8 cellular contexts compared by ENCODE assay signal in the genomic region with DNA sequence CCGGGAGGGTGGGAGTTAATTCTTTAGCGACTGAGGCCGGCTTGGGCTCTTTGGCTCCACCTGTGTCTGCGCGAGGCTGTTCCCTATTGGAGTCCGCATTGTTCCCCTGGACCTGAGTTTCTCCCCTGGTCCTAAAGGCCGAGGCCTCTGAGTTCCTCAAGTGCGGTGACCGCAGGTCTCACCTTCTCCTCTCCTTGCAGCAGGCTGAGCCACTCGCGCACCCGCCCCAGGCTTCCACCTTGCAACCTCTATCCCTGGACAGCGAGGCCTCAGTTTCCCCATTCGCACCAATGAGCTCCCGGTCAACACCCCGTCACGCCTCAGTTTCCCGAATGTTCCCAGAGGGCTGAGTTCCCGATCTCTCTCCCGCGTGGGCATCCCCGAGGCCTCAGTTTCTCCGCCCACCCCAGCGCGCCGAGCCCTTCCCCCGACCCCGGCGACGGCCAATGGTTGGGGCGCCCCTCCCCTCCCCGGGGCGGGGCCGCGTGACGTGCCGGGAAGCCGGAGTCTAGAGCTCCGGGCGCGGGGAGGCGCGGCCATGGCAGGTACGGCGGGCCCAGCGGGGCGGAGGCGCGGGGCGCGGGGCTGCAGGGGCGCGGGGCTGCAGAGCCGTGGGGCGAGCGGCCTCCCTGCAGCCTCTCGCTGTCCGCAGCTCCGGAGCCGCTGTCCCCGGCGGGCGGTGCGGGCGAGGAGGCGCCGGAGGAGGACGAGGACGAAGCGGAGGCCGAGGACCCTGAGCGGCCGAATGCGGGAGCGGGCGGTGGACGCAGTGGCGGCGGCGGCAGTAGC. TPM values are rescaled to one million over a fixed set of nuclear protein-coding genes. Genes with fewer than 3 reads are reported as not detected.
DNase-seq lines count a peak whose midpoint lies in the region; ATAC-seq and TF ChIP-seq lines count a peak whose summit lies in the region.

A gene with protein sequence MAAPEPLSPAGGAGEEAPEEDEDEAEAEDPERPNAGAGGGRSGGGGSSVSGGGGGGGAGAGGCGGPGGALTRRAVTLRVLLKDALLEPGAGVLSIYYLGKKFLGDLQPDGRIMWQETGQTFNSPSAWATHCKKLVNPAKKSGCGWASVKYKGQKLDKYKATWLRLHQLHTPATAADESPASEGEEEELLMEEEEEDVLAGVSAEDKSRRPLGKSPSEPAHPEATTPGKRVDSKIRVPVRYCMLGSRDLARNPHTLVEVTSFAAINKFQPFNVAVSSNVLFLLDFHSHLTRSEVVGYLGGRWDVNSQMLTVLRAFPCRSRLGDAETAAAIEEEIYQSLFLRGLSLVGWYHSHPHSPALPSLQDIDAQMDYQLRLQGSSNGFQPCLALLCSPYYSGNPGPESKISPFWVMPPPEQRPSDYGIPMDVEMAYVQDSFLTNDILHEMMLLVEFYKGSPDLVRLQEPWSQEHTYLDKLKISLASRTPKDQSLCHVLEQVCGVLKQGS (plus strand): TSS at position 507 of the 789 bp plus-strand sequence. CDS start 32 bp downstream, at position 539.

- POLR2A ChIA-PET in HEK293 (lab: Yijun Ruan, JAX), result interaction anchor here (0.6 to 3.2 kb wide), 39 partner anchors 9 to 1867 kb away, joined by 3 to 29 read pairs (median 5); partner anchors contain the start of genes CHAF1A, FSD1, GADD45B and HDGFL2

- CTCF ChIA-PET in HEK293 (lab: Yijun Ruan, JAX), result interaction anchor here (0.7 to 3.9 kb wide), 5 partner anchors 9 to 76 kb away, joined by 3 to 44 read pairs (median 9); no protein-coding TSS in a partner anchor

- H3K27me3 ChIP-seq in GM06990 (replicated peaks; ENCODE audit: control insufficient read depth, insufficient read depth, low read length), result no peaks in the 10 kb centered on the region
- H3K27me3 ChIP-seq in upper lobe of left lung, result no peaks in the 10 kb centered on the region

- 2% methylated on average over 8 to 32 of the region's 80 CpGs for WGBS in upper lobe of left lung, 2 donors

- ATAC-seq in upper lobe of left lung (ENCODE audit: low FRiP score in 2 of 2), result peak; percentile 92 to 94

- H3K9me3 ChIP-seq in HEK293 (ENCODE audit: control insufficient read depth, insufficient read depth, low read depth, low read length) (no peaks in the 10 kb centered on the region), upper lobe of left lung (no peaks in the 10 kb centered on the region)

- peak in 1 of 4 donors; percentile 18 for TF ChIP-seq EP300 in upper lobe of left lung (IDR thresholded peaks at IDR 0.05)

- H3K36me3 ChIP-seq in GM06990 (ENCODE audit: control insufficient read depth, insufficient read depth, low read length), result no peaks in the 10 kb centered on the region; the same call in none of the 2 replicates
- peaks cover 5 to 17% of the 10 kb centered on the region in 2 experiments; a peak in 2 of 3 replicates for H3K36me3 ChIP-seq in HEK293 (ENCODE audit: control insufficient read depth in 2 of 2, insufficient read depth in 1 of 2, low read length in 2 of 2)
- peaks cover 0 to 5% (median 0%) of the 10 kb centered on the region in 4 donors for H3K36me3 ChIP-seq in upper lobe of left lung

- intact Hi-C loops in cardiac septum (cut with DNase I), result loop anchor here (5.0 kb wide), 1 partner anchor 59 kb away; the partner anchor contains the start of genes CHAF1A and SH3GL1
- intact Hi-C loops in posterior cingulate gyrus (cut with DNase I), result loop anchor here (2.0 kb wide), 1 partner anchor 14 kb away; no protein-coding TSS in a partner anchor

- H3K4me3 ChIP-seq in GM06990 (replicated peaks; ENCODE audit: low read depth, low read length), result peak within 1 kb of the TSS; percentile 74
- H3K4me3 ChIP-seq in HEK293 (ENCODE audit: low read depth, low read length), result peak within 1 kb of the TSS; percentile 73
- H3K4me3 ChIP-seq in upper lobe of left lung, result peak within 1 kb of the TSS; percentile 73 to 100 (median 88)

- H3K4me1 ChIP-seq in HEK293 (ENCODE audit: control insufficient read depth, insufficient read depth, low read length) (peaks cover 3% of the 10 kb centered on the region; the same call in 1 of the 2 replicates), upper lobe of left lung (peaks cover 12 to 24% (median 18%) of the 10 kb centered on the region in 4 donors)

- H3K27ac ChIP-seq in HEK293 (ENCODE audit: extremely low read depth, low read depth, low read length) (peak within 1 kb of the TSS; percentile 68), upper lobe of left lung (peak within 1 kb of the TSS; percentile 87 to 96 (median 90))

- DNase-seq in GM06990 (ENCODE audit: extremely low read depth, insufficient read length) (peak; percentile 92), NAMALWA (ENCODE audit: low spot score) (peak; percentile 91), SW480 (ENCODE audit: low spot score) (peak; percentile 59), cardiac septum (ENCODE audit: low spot score) (peak; percentile 97), posterior cingulate gyrus (peak; percentile 88 to 99 (median 96)), upper lobe of left lung (peak; percentile 95 to 99)
- DNase-seq in activated naive CD8-positive, alpha-beta T cell treated with anti-CD3 and anti-CD28 coated beads, Interleukin-2, amount 50 U/mL, for 16 hours (ENCODE audit: low read depth, low spot score), result peak; percentile 93

- TF ChIP-seq POLR2A in upper lobe of left lung (IDR thresholded peaks at IDR 0.05), result peak in 1 of 4 donors; percentile 51

- TF ChIP-seq CTCF in GM06990 (IDR thresholded peaks at IDR 0.05; ENCODE audit: insufficient read depth, low read length, poor library complexity, severe bottlenecking) (peak; percentile 38), HEK293 (tag by site-specific recombination; IDR thresholded peaks at IDR 0.05) (peak; percentile 75), upper lobe of left lung (IDR thresholded peaks at IDR 0.05) (peak in 3 of 6 experiments; percentile 9 to 38 (median 33))

TF ChIP-seq in HEK293, 187 proteins besides CTCF, POLR2A, EP300 and RAD21 (continues in another document):
- TF ChIP-seq ZNF529 (tag by site-specific recombination; IDR thresholded peaks at IDR 0.05; ENCODE audit: insufficient replicate concordance) (no peak), SP7 (tag by site-specific recombination; IDR thresholded peaks at IDR 0.05) (peak; percentile 43; the same call in 1 of the 2 replicates), PATZ1 (tag by site-specific recombination; IDR thresholded peaks at IDR 0.05) (peak; percentile 56; the same call in 1 of the 2 replicates), ZNF830 (tag by site-specific recombination; IDR thresholded peaks at IDR 0.05; ENCODE audit: low read depth) (no peak), KLF1 (tag by site-specific recombination; IDR thresholded peaks at IDR 0.05) (peak; percentile 66), ZNF354C (tag by site-specific recombination; IDR thresholded peaks at IDR 0.05; ENCODE audit: borderline replicate concordance, low read depth) (no peak), ZNF558 (tag by site-specific recombination; IDR thresholded peaks at IDR 0.05) (no peak; the same call in 1 of the 2 replicates)
- TF ChIP-seq, protein P1, sequence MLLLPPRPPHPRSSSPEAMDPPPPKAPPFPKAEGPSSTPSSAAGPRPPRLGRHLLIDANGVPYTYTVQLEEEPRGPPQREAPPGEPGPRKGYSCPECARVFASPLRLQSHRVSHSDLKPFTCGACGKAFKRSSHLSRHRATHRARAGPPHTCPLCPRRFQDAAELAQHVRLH (tag by site-specific recombination; IDR thresholded peaks at IDR 0.05), result no peak
- TF ChIP-seq, protein P2, sequence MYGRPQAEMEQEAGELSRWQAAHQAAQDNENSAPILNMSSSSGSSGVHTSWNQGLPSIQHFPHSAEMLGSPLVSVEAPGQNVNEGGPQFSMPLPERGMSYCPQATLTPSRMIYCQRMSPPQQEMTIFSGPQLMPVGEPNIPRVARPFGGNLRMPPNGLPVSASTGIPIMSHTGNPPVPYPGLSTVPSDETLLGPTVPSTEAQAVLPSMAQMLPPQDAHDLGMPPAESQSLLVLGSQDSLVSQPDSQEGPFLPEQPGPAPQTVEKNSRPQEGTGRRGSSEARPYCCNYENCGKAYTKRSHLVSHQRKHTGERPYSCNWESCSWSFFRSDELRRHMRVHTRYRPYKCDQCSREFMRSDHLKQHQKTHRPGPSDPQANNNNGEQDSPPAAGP (tag by site-specific recombination; IDR thresholded peaks at IDR 0.05), result peak; percentile 88

RNA-seq across cellular contexts. Expression of the gene that starts here (rescaled TPM):
- total RNA-seq in cardiac septum (14.9 TPM), upper lobe of left lung (10 to 100 TPM in 4 of 6 donors, 1 to 10 TPM in 2; 7.7 to 37.1 (median 15.6) TPM)

Comparison
In these comparisons a context has a peak if more than half of its experiments do, and no peak if none do; other contexts are left out.
1. Peak in every context shown above with its lines: DNase-seq, ATAC-seq, H3K4me3 ChIP-seq and H3K27ac ChIP-seq.